Comparison of ENCODE assay signal across 8 cellular contexts in the genomic region with DNA sequence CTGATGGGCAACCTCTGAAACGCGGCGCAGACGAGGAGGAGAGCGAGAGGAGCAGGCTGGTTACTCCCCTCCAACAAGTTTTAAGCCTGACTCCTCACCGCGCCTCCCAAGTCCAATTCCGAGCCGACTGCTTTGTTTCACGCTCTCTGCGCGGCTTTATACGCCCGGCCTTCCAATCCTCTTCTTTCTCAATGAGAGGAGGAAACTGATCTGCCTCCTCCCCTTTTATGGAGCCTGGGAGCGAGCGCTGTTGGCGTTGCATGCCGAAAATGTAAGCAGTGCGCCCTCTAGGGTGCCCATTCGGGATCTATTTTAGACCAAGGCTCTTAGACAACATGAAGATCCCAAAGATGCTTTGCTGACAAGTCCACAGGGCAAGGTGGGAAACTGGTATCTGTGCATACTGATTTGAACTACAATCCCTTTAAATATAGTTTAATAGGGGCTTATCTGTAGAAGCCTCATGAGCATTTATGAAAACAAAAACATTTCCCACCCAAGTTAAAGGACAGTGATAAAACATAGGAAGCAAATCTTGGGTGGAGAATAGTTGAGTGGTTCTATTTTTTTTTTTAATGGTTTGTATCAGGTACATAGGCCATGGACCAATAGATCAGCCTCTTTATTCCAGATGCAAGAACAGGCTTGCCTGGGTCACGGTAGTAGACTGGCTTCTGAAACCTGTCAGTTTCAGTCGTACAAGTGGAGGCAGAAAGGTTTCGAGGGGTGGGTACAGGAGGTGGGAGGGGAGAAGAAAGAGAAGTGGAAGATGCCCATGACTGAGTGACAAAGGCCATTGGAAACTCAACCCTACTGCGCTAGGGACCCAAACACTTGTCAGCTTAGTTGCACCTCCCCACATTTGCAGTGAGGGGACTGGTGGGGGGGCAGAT. TPM values are rescaled to one million over a fixed set of nuclear protein-coding genes. Genes with fewer than 3 reads are reported as not detected.
A peak's percentile ranks its signal among the peaks of the same experiment; 100 is the strongest.
DNase-seq lines count a peak whose midpoint lies in the region; ATAC-seq and TF ChIP-seq lines count a peak whose summit lies in the region.

RND3 (minus strand) TSS at position 131 of the 893 bp plus-strand sequence. CDS start 250 bp downstream, outside the sequence.

- DNase-seq in NCI-H146 (lab: John Stamatoyannopoulos, UW) (peak; percentile 95), T-helper 17 cell (no peak), lung (ENCODE audit: low spot score) (peak; percentile 96)
- DNase-seq in stimulated activated effector memory CD8-positive, alpha-beta T cell treated with anti-CD3 and anti-CD28 coated beads, Interleukin-12 subunit alpha, Interleukin-12 subunit beta, amount 100 ng/mL, for 72 hours (ENCODE audit: low spot score in 2 of 2): peak in 1 of 2 donors; percentile 60

- no peak within 1 kb of the TSS for H2AFZ ChIP-seq in ACC112 (ENCODE audit: low read length, unreplicated experiment)

- H3K9me3 ChIP-seq in T-helper 17 cell (ENCODE audit: control insufficient read depth, low read length, poor library complexity, severe bottlenecking) (no peaks in the 10 kb centered on the region), endocrine pancreas (ENCODE audit: control insufficient read depth, low read length) (no peaks in the 10 kb centered on the region), lung (ENCODE audit: control insufficient read depth in 2 of 2, insufficient read depth in 1 of 2, low read length in 1 of 2) (no peaks in the 10 kb centered on the region)

- peaks cover 45% of the 10 kb centered on the region for H3K79me2 ChIP-seq in ACC112 (ENCODE audit: control insufficient read depth, insufficient read depth, low read length, unreplicated experiment)

- H3K36me3 ChIP-seq in ACC112 (ENCODE audit: insufficient read depth, low read length) (peaks cover 38% of the 10 kb centered on the region), endocrine pancreas (ENCODE audit: control insufficient read depth, insufficient read depth, low read length) (no peaks in the 10 kb centered on the region), lung (ENCODE audit: control insufficient read depth in 2 of 2, insufficient read depth in 2 of 2, low read length in 2 of 2) (no peaks in the 10 kb centered on the region)

- H3K27me3 Mint-ChIP-seq in T-helper 17 cell: peaks cover 52% of the 10 kb centered on the region

- peak within 1 kb of the TSS; percentile 45 for H3K9ac ChIP-seq in endocrine pancreas (ENCODE audit: control insufficient read depth, insufficient read depth, low read length)

- H3K27ac ChIP-seq in ACC112 (ENCODE audit: low read depth, low read length) (peak within 1 kb of the TSS; percentile 90), lung (ENCODE audit: low read depth in 1 of 2, low read length in 1 of 2) (peak within 1 kb of the TSS; percentile 84 to 97)

- 12 to 17% methylated on average over 24 of the region's 24 CpGs for WGBS in lung, 2 donors

- peak; percentile 51 for TF ChIP-seq CTCF in lung (IDR thresholded peaks at IDR 0.05; ENCODE audit: control extremely low read depth, extremely low read depth)

- ATAC-seq in GM18502 (IDR thresholded peaks at IDR 0.05; ENCODE audit: poor library complexity, unreplicated experiment) (peak; percentile 87), HG02870 (IDR thresholded peaks at IDR 0.05; ENCODE audit: unreplicated experiment) (peak; percentile 62), T-helper 17 cell (no peak), lung (ENCODE audit: insufficient read depth, low FRiP score) (peak; percentile 75)
- ATAC-seq in stimulated activated effector memory CD8-positive, alpha-beta T cell treated with anti-CD3 and anti-CD28 coated beads, Interleukin-12 subunit alpha, Interleukin-12 subunit beta, amount 100 ng/mL, for 72 hours: no peak

- peaks cover 9% of the 10 kb centered on the region for H3K4me1 Mint-ChIP-seq in T-helper 17 cell
- peaks cover 14% of the 10 kb centered on the region for H3K4me1 Mint-ChIP-seq in stimulated activated effector memory CD8-positive, alpha-beta T cell treated with anti-CD3 and anti-CD28 coated beads, Interleukin-12 subunit alpha, Interleukin-12 subunit beta, amount 100 ng/mL, for 72 hours

- H3K9me3 Mint-ChIP-seq in stimulated activated effector memory CD8-positive, alpha-beta T cell treated with anti-CD3 and anti-CD28 coated beads, Interleukin-12 subunit alpha, Interleukin-12 subunit beta, amount 100 ng/mL, for 72 hours: no peaks in the 10 kb centered on the region

- H3K4me3 ChIP-seq in ACC112 (ENCODE audit: low read depth, low read length) (peak within 1 kb of the TSS; percentile 98), endocrine pancreas (ENCODE audit: control insufficient read depth, insufficient read depth, low read length) (peak within 1 kb of the TSS; percentile 41), lung (peak within 1 kb of the TSS; percentile 69)

- peaks cover 35% of the 10 kb centered on the region for H3K4me1 ChIP-seq in ACC112 (ENCODE audit: control insufficient read depth, insufficient read depth, low read length, unreplicated experiment)
- H3K4me1 ChIP-seq in endocrine pancreas (ENCODE audit: control insufficient read depth, insufficient read depth, low read length): no peaks in the 10 kb centered on the region
- peaks cover 4 to 7% of the 10 kb centered on the region in 2 donors for H3K4me1 ChIP-seq in lung (ENCODE audit: control insufficient read depth in 2 of 2, insufficient read depth in 2 of 2, low read length in 2 of 2)

- no peak within 1 kb of the TSS for H3K27ac Mint-ChIP-seq in T-helper 17 cell
- H3K27ac Mint-ChIP-seq in stimulated activated effector memory CD8-positive, alpha-beta T cell treated with anti-CD3 and anti-CD28 coated beads, Interleukin-12 subunit alpha, Interleukin-12 subunit beta, amount 100 ng/mL, for 72 hours: no peak within 1 kb of the TSS

- H3K27me3 ChIP-seq in ACC112 (ENCODE audit: insufficient read depth, low read length) (no peaks in the 10 kb centered on the region), endocrine pancreas (ENCODE audit: control insufficient read depth, insufficient read depth, low read length) (no peaks in the 10 kb centered on the region), lung (ENCODE audit: control insufficient read depth, insufficient read depth) (no peaks in the 10 kb centered on the region)

- H3K36me3 Mint-ChIP-seq in T-helper 17 cell (ENCODE audit: low read depth): peaks cover 2% of the 10 kb centered on the region
- H3K36me3 Mint-ChIP-seq in stimulated activated effector memory CD8-positive, alpha-beta T cell treated with anti-CD3 and anti-CD28 coated beads, Interleukin-12 subunit alpha, Interleukin-12 subunit beta, amount 100 ng/mL, for 72 hours: no peaks in the 10 kb centered on the region

- H3K4me3 Mint-ChIP-seq in T-helper 17 cell: peak within 1 kb of the TSS; percentile 65
- H3K4me3 Mint-ChIP-seq in stimulated activated effector memory CD8-positive, alpha-beta T cell treated with anti-CD3 and anti-CD28 coated beads, Interleukin-12 subunit alpha, Interleukin-12 subunit beta, amount 100 ng/mL, for 72 hours: peak within 1 kb of the TSS; percentile 6

RNA-seq across cellular contexts. Expression of gene RND3, which starts in this region (rescaled TPM):
- not detected for total RNA-seq in T-helper 17 cell
- total RNA-seq in lung: 10 to 100 TPM; 42.7 to 43.7 TPM
- 10 to 100 TPM; 23.5 to 24.2 TPM for polyA plus RNA-seq in lung

Comparison
In these comparisons a context has a peak if more than half of its experiments do, and no peak if none do; other contexts are left out.
1. RNA of gene RND3 (total RNA-seq): 42.7 to 43.7 TPM in lung; not detected in T-helper 17 cell; every median in the first group is over 10 times any median in the second.
2. H3K4me3 ChIP-seq: peak in every context shown above with its lines; median percentile 98 in ACC112; 69 in lung; 41 in endocrine pancreas.
3. ATAC-seq: peak in GM18502 (single experiment), HG02870 (single experiment) and lung (single experiment); none in T-helper 17 cell (single experiment) and stimulated activated effector memory CD8-positive, alpha-beta T cell treated with anti-CD3 and anti-CD28 coated beads, Interleukin-12 subunit alpha, Interleukin-12 subunit beta, amount 100 ng/mL, for 72 hours (single experiment).
4. DNase-seq: peak in NCI-H146 (single experiment) and lung (single experiment); none in T-helper 17 cell (0 of 3).